In the genomic region with DNA sequence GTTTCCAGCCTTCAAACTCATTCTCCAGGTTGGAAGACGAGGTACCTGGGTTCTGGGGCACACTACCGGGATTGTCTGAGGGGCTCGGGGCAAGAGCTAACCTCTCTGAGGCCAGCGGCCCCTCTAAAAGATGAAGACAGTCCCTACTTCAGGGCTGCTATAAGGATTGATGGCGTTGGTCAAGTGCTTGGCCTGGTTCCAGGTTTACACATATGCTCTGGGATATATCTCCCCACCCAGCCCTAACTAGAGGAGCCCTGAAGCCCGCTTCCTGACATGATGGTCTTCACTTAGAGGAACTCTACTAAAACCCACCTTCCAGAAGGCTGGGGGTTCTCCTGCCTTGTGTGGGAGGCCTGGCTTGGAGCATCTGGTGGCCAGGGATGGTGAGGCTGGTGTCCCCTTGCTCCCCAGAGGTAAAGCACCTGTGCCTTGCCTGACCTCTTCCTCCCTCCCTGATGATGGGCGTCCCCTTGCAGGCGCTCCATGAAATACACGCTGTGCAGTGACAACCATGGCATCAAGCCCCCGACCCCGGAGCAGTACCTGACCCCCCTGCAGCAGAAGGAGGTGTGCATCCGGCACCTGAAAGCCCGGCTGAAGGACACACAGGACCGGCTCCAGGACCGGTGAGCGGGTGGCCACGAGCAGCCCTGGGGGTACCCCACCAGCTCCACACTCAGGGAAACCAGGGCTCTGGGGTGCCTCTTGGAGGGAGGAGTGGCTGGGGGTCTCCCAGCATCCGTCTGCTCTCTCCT, we compare ENCODE assay signal across 1 cellular context.
TF ChIP-seq lines count a peak whose summit lies in the region.

No MANE protein-coding gene starts in this region.

TF ChIP-seq in HCT116, 20 proteins besides CTCF, POLR2A, EP300 and RAD21:
- TF ChIP-seq, protein P1, sequence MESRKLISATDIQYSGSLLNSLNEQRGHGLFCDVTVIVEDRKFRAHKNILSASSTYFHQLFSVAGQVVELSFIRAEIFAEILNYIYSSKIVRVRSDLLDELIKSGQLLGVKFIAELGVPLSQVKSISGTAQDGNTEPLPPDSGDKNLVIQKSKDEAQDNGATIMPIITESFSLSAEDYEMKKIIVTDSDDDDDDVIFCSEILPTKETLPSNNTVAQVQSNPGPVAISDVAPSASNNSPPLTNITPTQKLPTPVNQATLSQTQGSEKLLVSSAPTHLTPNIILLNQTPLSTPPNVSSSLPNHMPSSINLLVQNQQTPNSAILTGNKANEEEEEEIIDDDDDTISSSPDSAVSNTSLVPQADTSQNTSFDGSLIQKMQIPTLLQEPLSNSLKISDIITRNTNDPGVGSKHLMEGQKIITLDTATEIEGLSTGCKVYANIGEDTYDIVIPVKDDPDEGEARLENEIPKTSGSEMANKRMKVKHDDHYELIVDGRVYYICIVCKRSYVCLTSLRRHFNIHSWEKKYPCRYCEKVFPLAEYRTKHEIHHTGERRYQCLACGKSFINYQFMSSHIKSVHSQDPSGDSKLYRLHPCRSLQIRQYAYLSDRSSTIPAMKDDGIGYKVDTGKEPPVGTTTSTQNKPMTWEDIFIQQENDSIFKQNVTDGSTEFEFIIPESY (IDR thresholded peaks at IDR 0.05; ENCODE audit: extremely low read depth, insufficient replicate concordance, low read length): no peak
- TF ChIP-seq, protein P2, sequence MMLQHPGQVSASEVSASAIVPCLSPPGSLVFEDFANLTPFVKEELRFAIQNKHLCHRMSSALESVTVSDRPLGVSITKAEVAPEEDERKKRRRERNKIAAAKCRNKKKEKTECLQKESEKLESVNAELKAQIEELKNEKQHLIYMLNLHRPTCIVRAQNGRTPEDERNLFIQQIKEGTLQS (IDR thresholded peaks at IDR 0.05): no peak
- no peak for TF ChIP-seq ELF1 (IDR thresholded peaks at IDR 0.05; ENCODE audit: borderline replicate concordance, low read depth)
- no peak for TF ChIP-seq EZH2phosphoT487 (IDR thresholded peaks at IDR 0.05; ENCODE audit: borderline replicate concordance)
- TF ChIP-seq TCF7L2 (IDR thresholded peaks at IDR 0.05; ENCODE audit: borderline replicate concordance, extremely low read depth, insufficient read depth, insufficient read length): no peak
- no peak for TF ChIP-seq SP1 (IDR thresholded peaks at IDR 0.05; ENCODE audit: low read depth)
- TF ChIP-seq JUND (IDR thresholded peaks at IDR 0.05): no peak
- no peak for TF ChIP-seq POLR2AphosphoS5 (IDR thresholded peaks at IDR 0.05; ENCODE audit: low read depth, low read length)
- no peak for TF ChIP-seq FOSL1 (IDR thresholded peaks at IDR 0.05; ENCODE audit: low read depth)
